ENCODE assay signal across 22 cellular contexts in the genomic region with DNA sequence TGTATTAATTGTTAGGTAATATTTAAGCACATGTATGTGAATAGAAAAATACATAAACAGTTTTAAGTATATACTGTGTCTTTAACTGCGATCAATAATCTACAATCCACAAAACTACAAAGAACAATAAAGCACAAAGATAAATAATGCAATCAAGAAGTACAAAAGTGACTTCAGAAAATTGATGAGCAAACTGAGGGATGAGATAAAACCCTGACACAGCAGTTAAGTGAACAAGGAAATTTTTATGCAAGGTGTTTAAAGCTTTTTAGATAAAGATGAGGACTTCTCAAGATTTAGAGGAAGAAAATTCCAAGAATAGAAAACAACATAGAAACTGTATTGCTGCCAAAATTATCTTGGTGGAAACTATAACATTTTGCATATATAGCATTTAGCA. TPM values are rescaled to one million over a fixed set of nuclear protein-coding genes. Genes with fewer than 3 reads are reported as not detected.
DNase-seq lines count a peak whose midpoint lies in the region; ATAC-seq, FAIRE-seq and TF ChIP-seq lines count a peak whose summit lies in the region.
"Had no signal": no experiment of that assay in that cellular context is flagged by ENCODE, and none has a peak within 500 bp of the region (broad histone marks: within the 10 kb centered on the region; RNA-seq: fewer than 3 reads in every experiment).

No MANE protein-coding gene starts in this region.

- no peak overlapping the region for H2AK5ac ChIP-seq in IMR-90 (ENCODE audit: low read depth, low read length)

- TF ChIP-seq EP300 in A549 (IDR thresholded peaks at IDR 0.05): no peak

- H3K9me3 ChIP-seq in A549 (no peaks in the 10 kb centered on the region), IMR-90 (ENCODE audit: control insufficient read depth, insufficient read depth, low read length) (no peaks in the 10 kb centered on the region), hepatocyte (ENCODE audit: low read depth) (no peaks in the 10 kb centered on the region)
- H3K9me3 ChIP-seq: BLaER1 treated with 17β-estradiol and CSF1 and Interleukin-3, amounts not matched to agents 10 nM and 100 nM had no signal

- no peak for FAIRE-seq in A549 (lab: Jason Lieb, UNC)
- FAIRE-seq: GM12891, GM19239 had no signal

- H3K4me1 ChIP-seq in A549 (peaks cover 15% of the 10 kb centered on the region; the same call in 2 of the 3 replicates), IMR-90 (ENCODE audit: control insufficient read depth, insufficient read depth, low read length) (no peaks in the 10 kb centered on the region), hepatocyte (ENCODE audit: insufficient read depth) (peaks cover 11% of the 10 kb centered on the region)
- H3K4me1 ChIP-seq: BE2C; BLaER1 treated with 17β-estradiol and CSF1 and Interleukin-3, amounts not matched to agents 10 nM and 100 nM had no signal

- H4K8ac ChIP-seq in IMR-90 (ENCODE audit: low read depth in 2 of 2, low read length in 2 of 2): no peak overlapping the region

- H3K4me1 Mint-ChIP-seq in stimulated activated naive B cell treated with anti-CD40 and anti-IgM and Interleukin-4, amounts not matched to agents 10 μg/mL and 1 μg/mL and 100 μg/mL, for 72 hours: no peaks in the 10 kb centered on the region
- H3K4me1 Mint-ChIP-seq: CD14-positive monocyte; CD8-positive, alpha-beta memory T cell had no signal

- no peak overlapping the region for H3K18ac ChIP-seq in IMR-90 (ENCODE audit: low read depth, low read length)

- no peak for DNase-seq in A549 (ENCODE audit: low read depth in 1 of 2, low spot score in 1 of 2)
- no peak for DNase-seq in IMR-90
- DNase-seq in hepatocyte (ENCODE audit: low spot score): no peak
- no peak for DNase-seq in NCI-H748 treated with DMSO at 0.1 percent for 48 hours (lab: John Stamatoyannopoulos, UW)
- no peak for DNase-seq in stimulated activated naive B cell treated with anti-CD40 and anti-IgM and Interleukin-4, amounts not matched to agents 10 μg/mL and 1 μg/mL and 100 μg/mL, for 72 hours
- DNase-seq: AML-193; BE2C; Calu3; CD4-positive, alpha-beta T cell; CD8-positive, alpha-beta memory T cell; DMS79 treated with DMSO at 0.1 percent for 48 hours; GF-D8; GOT3; H7 had no signal

- no peaks in the 10 kb centered on the region for H3K27me3 Mint-ChIP-seq in stimulated activated naive B cell treated with anti-CD40 and anti-IgM and Interleukin-4, amounts not matched to agents 10 μg/mL and 1 μg/mL and 100 μg/mL, for 72 hours
- H3K27me3 Mint-ChIP-seq: CD4-positive, alpha-beta T cell; CD8-positive, alpha-beta memory T cell had no signal

- H3K9me3 Mint-ChIP-seq in stimulated activated naive B cell treated with anti-CD40 and anti-IgM and Interleukin-4, amounts not matched to agents 10 μg/mL and 1 μg/mL and 100 μg/mL, for 72 hours: peaks cover 3 to 5% of the 10 kb centered on the region in 2 donors
- H3K9me3 Mint-ChIP-seq: CD4-positive, alpha-beta T cell had no signal

- no peak for TF ChIP-seq RAD21 in A549 (conservative IDR thresholded peaks at IDR 0.05 in 1 of 2, IDR thresholded peaks at IDR 0.05 in 1 of 2)
- no peak for TF ChIP-seq RAD21 in IMR-90 (IDR thresholded peaks at IDR 0.05; ENCODE audit: low read length)

- no peaks in the 10 kb centered on the region for H3K9me2 ChIP-seq in hepatocyte (replicated peaks; ENCODE audit: insufficient read depth)

- POLR2A ChIA-PET in A549 (lab: Yijun Ruan, JAX) (interaction anchor here (1.0 kb wide), 1 partner anchor 60 kb away, joined by 3 read pairs; the partner anchor contains the start of gene CEP126), IMR-90 (lab: Charles Lee; ENCODE audit: unreplicated experiment) (no interaction called here)

- intact Hi-C loops in IMR-90 (cut with micrococcal nuclease): loop anchor here (1.0 kb wide), 1 partner anchor 114 kb away; no protein-coding TSS in a partner anchor

- no peak overlapping the region for H3K14ac ChIP-seq in IMR-90 (replicated peaks; ENCODE audit: low read depth, low read length)

- H2BK120ac ChIP-seq in IMR-90 (ENCODE audit: low read depth, low read length): no peak overlapping the region

- no peak overlapping the region for H2BK20ac ChIP-seq in IMR-90 (ENCODE audit: low read depth, low read length)

- dilution Hi-C loops in IMR-90 (cut with HindIII; ENCODE audit: low sequenced_read_pairs, unreplicated experiment): no loop called here

- H3K27ac ChIP-seq in A549 (peak overlapping the region in 1 of 2 experiments; percentile 52; a peak in 1 of 6 replicates), IMR-90 (ENCODE audit: insufficient read depth, low read length) (no peak overlapping the region), VCaP (peak overlapping the region; percentile 3; the same call in 1 of the 2 replicates), hepatocyte (no peak overlapping the region)
- H3K27ac ChIP-seq: BLaER1 treated with 17β-estradiol and CSF1 and Interleukin-3, amounts not matched to agents 10 nM and 100 nM had no signal

- H3K9ac ChIP-seq in IMR-90 (ENCODE audit: low read depth, low read length): no peak overlapping the region
- H3K9ac ChIP-seq: BLaER1 treated with 17β-estradiol and CSF1 and Interleukin-3, amounts not matched to agents 10 nM and 100 nM had no signal

- no peaks in the 10 kb centered on the region for H3K79me1 ChIP-seq in IMR-90 (ENCODE audit: low read depth in 1 of 2, low read length in 2 of 2)

- H4K91ac ChIP-seq in IMR-90 (ENCODE audit: insufficient read depth, low read depth, low read length): no peak overlapping the region

- H2AFZ ChIP-seq in IMR-90 (replicated peaks; ENCODE audit: low read length, poor library complexity): no peak overlapping the region
- no peak overlapping the region for H2AFZ ChIP-seq in hepatocyte

- H3K27me3 ChIP-seq in IMR-90 (ENCODE audit: control insufficient read depth, insufficient read depth, low read length) (no peaks in the 10 kb centered on the region), hepatocyte (no peaks in the 10 kb centered on the region)
- H3K27me3 ChIP-seq: BE2C; BLaER1 treated with 17β-estradiol and CSF1 and Interleukin-3, amounts not matched to agents 10 nM and 100 nM had no signal

- WGBS in A549 (ENCODE audit: missing lambda C conversion rate): 27% methylated on average over 1 of the region's 1 CpG
- WGBS in IMR-90 (ENCODE audit: extremely low coverage in 2 of 2, insufficient read length in 1 of 2), 2 experiments: no CpG with 5 or more reads among the region's 1 CpG
- 72% methylated on average over 1 of the region's 1 CpG for WGBS in hepatocyte (ENCODE audit: low lambda C conversion rate, missing lambda C conversion rate)

- no peak overlapping the region for H3K4ac ChIP-seq in IMR-90 (ENCODE audit: low read depth, low read length)

- TF ChIP-seq CTCF in A549 (IDR thresholded peaks at IDR 0.05) (no peak), IMR-90 (conservative IDR thresholded peaks at IDR 0.05; ENCODE audit: low read depth, low read length) (no peak), VCaP (conservative IDR thresholded peaks at IDR 0.05) (no peak), hepatocyte (IDR thresholded peaks at IDR 0.05; ENCODE audit: poor library complexity) (no peak)

- CTCF ChIA-PET in A549 (lab: Yijun Ruan, JAX): interaction anchor here (0.7 to 3.2 kb wide), 6 partner anchors 9 to 114 kb away, joined by 3 to 28 read pairs (median 4); no protein-coding TSS in a partner anchor
- CTCF ChIA-PET in IMR-90 (lab: Yijun Ruan, JAX): interaction anchor here (0.6 to 5.7 kb wide), 5 partner anchors 8 to 546 kb away, joined by 3 to 43 read pairs (median 3); no protein-coding TSS in a partner anchor

- H2BK5ac ChIP-seq in IMR-90 (ENCODE audit: low read depth, low read length, poor library complexity, severe bottlenecking): no peak overlapping the region

- no peak overlapping the region for H3K23ac ChIP-seq in IMR-90 (ENCODE audit: low read depth, low read length)

- TF ChIP-seq POLR2A in A549 (IDR thresholded peaks at IDR 0.05; ENCODE audit: low read length): no peak
- no peak for TF ChIP-seq POLR2A in IMR-90 (IDR thresholded peaks at IDR 0.05; ENCODE audit: low read depth, low read length)

- H3K4me2 ChIP-seq in A549: peak overlapping the region; percentile 69
- H3K4me2 ChIP-seq in IMR-90 (ENCODE audit: low read depth, low read length): no peak overlapping the region
- H3K4me2 ChIP-seq in hepatocyte: peak overlapping the region; percentile 17
- H3K4me2 ChIP-seq: BLaER1 treated with 17β-estradiol and CSF1 and Interleukin-3, amounts not matched to agents 10 nM and 100 nM had no signal

- no peak overlapping the region for H4K5ac ChIP-seq in IMR-90 (ENCODE audit: low read depth, low read length)

- no peaks in the 10 kb centered on the region for H4K20me1 ChIP-seq in IMR-90 (ENCODE audit: insufficient read depth, low read length)
- H4K20me1 ChIP-seq in hepatocyte (ENCODE audit: insufficient read depth, poor library complexity, severe bottlenecking): no peaks in the 10 kb centered on the region
- H4K20me1 ChIP-seq: BLaER1 treated with 17β-estradiol and CSF1 and Interleukin-3, amounts not matched to agents 10 nM and 100 nM had no signal

- no TSS peak for BruUV-seq in IMR-90 (replicated peaks; lab: Mats Ljungman, UMichigan)

- no peak overlapping the region for H2BK15ac ChIP-seq in IMR-90 (ENCODE audit: low read depth, low read length)

- no peak overlapping the region for H3K27ac Mint-ChIP-seq in stimulated activated naive B cell treated with anti-CD40 and anti-IgM and Interleukin-4, amounts not matched to agents 10 μg/mL and 1 μg/mL and 100 μg/mL, for 72 hours
- H3K27ac Mint-ChIP-seq: CD14-positive monocyte; CD4-positive, alpha-beta T cell; CD8-positive, alpha-beta memory T cell had no signal

- no peak overlapping the region for H2AK9ac ChIP-seq in IMR-90 (replicated peaks; ENCODE audit: low read depth, low read length, poor library complexity)

- H3K4me3 ChIP-seq in A549 (no peak overlapping the region), IMR-90 (ENCODE audit: insufficient read depth, low read depth, low read length) (no peak overlapping the region), hepatocyte (no peak overlapping the region)
- H3K4me3 ChIP-seq: BLaER1 treated with 17β-estradiol and CSF1 and Interleukin-3, amounts not matched to agents 10 nM and 100 nM had no signal

- H3K36me3 ChIP-seq in IMR-90 (ENCODE audit: control insufficient read depth, insufficient read depth, low read length) (no peaks in the 10 kb centered on the region), hepatocyte (replicated peaks; ENCODE audit: insufficient read depth, low read depth) (no peaks in the 10 kb centered on the region)
- H3K36me3 ChIP-seq: BE2C; BLaER1 treated with 17β-estradiol and CSF1 and Interleukin-3, amounts not matched to agents 10 nM and 100 nM had no signal

- no peak overlapping the region for H3K4me3 Mint-ChIP-seq in stimulated activated naive B cell treated with anti-CD40 and anti-IgM and Interleukin-4, amounts not matched to agents 10 μg/mL and 1 μg/mL and 100 μg/mL, for 72 hours
- H3K4me3 Mint-ChIP-seq: CD14-positive monocyte; CD4-positive, alpha-beta T cell; CD8-positive, alpha-beta memory T cell had no signal

- no peaks in the 10 kb centered on the region for H3K79me2 ChIP-seq in hepatocyte

- H3K36me3 Mint-ChIP-seq in stimulated activated naive B cell treated with anti-CD40 and anti-IgM and Interleukin-4, amounts not matched to agents 10 μg/mL and 1 μg/mL and 100 μg/mL, for 72 hours: peaks cover 2 to 5% of the 10 kb centered on the region in 2 donors
- H3K36me3 Mint-ChIP-seq: CD14-positive monocyte had no signal

- in situ Hi-C loops in IMR-90 (cut with MboI; ENCODE audit: low sequenced_read_pairs): no loop called here

- H3K9me1 ChIP-seq in IMR-90 (ENCODE audit: insufficient read depth, low read length): no peaks in the 10 kb centered on the region

- no peak for ATAC-seq in A549
- no peak for ATAC-seq in IMR-90 (ENCODE audit: low read depth)
- no peak for ATAC-seq in stimulated activated naive B cell treated with anti-CD40 and anti-IgM and Interleukin-4, amounts not matched to agents 10 μg/mL and 1 μg/mL and 100 μg/mL, for 72 hours (replicated peaks)
- no peak for ATAC-seq in HG03175 (IDR thresholded peaks at IDR 0.05; ENCODE audit: unreplicated experiment)

- no peak overlapping the region for H3K56ac ChIP-seq in IMR-90 (ENCODE audit: extremely low read depth, insufficient read depth, low read length)

RNA-seq across cellular contexts. Expression of gene ANGPTL5, which starts 58.4 kb away (rescaled TPM):
- polyA plus RNA-seq in A549 (2011; rRNA removed) (not detected in 2 replicates), A549 (2017; fragmentation: RNase III; extraction: RNeasy Plus Mini Kit Qiagen cat#74134 plus additional on column Dnase treatment) (not detected in 3 replicates), IMR-90 (2012; rRNA removed) (not detected in 2 replicates), hepatocyte (0.06 and 0.12 TPM in 2 replicates)
- polyA plus RNA-seq in A549 (2012; cell fraction: cytosol; rRNA removed): not detected in 2 replicates
- polyA plus RNA-seq in A549 (2012; cell fraction: nucleus; rRNA removed): not detected in 2 replicates
- not detected in 2 replicates for polyA minus RNA-seq in A549 (2011; rRNA and poly(A)+ RNA removed)
- total RNA-seq in IMR-90 (2012; rRNA removed) (not detected in 2 replicates), hepatocyte (not detected in 2 replicates)
- not detected in 2 replicates for polyA plus RNA-seq in IMR-90 (2012; cell fraction: cytosol; rRNA removed)
- polyA plus RNA-seq in IMR-90 (2012; cell fraction: nucleus; rRNA removed; ENCODE audit: low replicate concordance): not detected in 2 replicates
- total RNA-seq: Calu3; CD4-positive, alpha-beta T cell; CD8-positive, alpha-beta memory T cell; Daoy; G401; H7 had no signal
- polyA plus RNA-seq: CD14-positive monocyte; CD8-positive, alpha-beta memory T cell had no signal

RNA-seq across cellular contexts. Expression of gene CEP126, which starts 60.0 kb away (rescaled TPM):
- polyA plus RNA-seq in A549 (2011; rRNA removed) (6.9 and 8.7 TPM in 2 replicates), A549 (2017; fragmentation: RNase III; extraction: RNeasy Plus Mini Kit Qiagen cat#74134 plus additional on column Dnase treatment) (2.0 to 2.6 TPM (median 2.6 TPM) in 3 replicates), IMR-90 (2012; rRNA removed) (0.83 and 1.4 TPM in 2 replicates), hepatocyte (1.4 and 1.8 TPM in 2 replicates)
- 0.83 and 1.0 TPM in 2 replicates for polyA plus RNA-seq in A549 (2012; cell fraction: cytosol; rRNA removed)
- polyA plus RNA-seq in A549 (2012; cell fraction: nucleus; rRNA removed): 1.1 and 1.5 TPM in 2 replicates
- 2.6 and 3.8 TPM in 2 replicates for polyA minus RNA-seq in A549 (2011; rRNA and poly(A)+ RNA removed)
- total RNA-seq in IMR-90 (2012; rRNA removed) (0.72 and 1.1 TPM in 2 replicates), hepatocyte (1.6 and 2.2 TPM in 2 replicates)
- polyA plus RNA-seq in IMR-90 (2012; cell fraction: cytosol; rRNA removed): 0.14 and 0.16 TPM in 2 replicates
- 0.49 and 5.4 TPM in 2 replicates for polyA plus RNA-seq in IMR-90 (2012; cell fraction: nucleus; rRNA removed; ENCODE audit: low replicate concordance)
